7 cellular contexts compared by ENCODE assay signal in genomic region chr2:101625814-101626213, GRCh38.
DNase-seq lines count a peak whose midpoint lies in the region; ATAC-seq and TF ChIP-seq lines count a peak whose summit lies in the region.
"Not testable (repeated sequence)": the region's sequence is repeated elsewhere in the genome, so short reads cannot be mapped to it uniquely, and the experiment has no call there.

No MANE protein-coding gene starts in this region.

- not testable (repeated sequence) for H3K27me3 ChIP-seq in CD4-positive, CD25-positive, alpha-beta regulatory T cell (ENCODE audit: control insufficient read depth, insufficient read depth, low read length); IMR-90 (ENCODE audit: control insufficient read depth, insufficient read depth, low read length); naive thymus-derived CD4-positive, alpha-beta T cell (ENCODE audit: control insufficient read depth in 2 of 2, insufficient read depth in 2 of 2, low read length in 2 of 2)

- TF ChIP-seq RAD21 in IMR-90 (IDR thresholded peaks at IDR 0.05; ENCODE audit: low read length), result not testable (repeated sequence)

- not testable (repeated sequence) for H3K9me3 Mint-ChIP-seq in CD4-positive, CD25-positive, alpha-beta regulatory T cell; activated naive CD8-positive, alpha-beta T cell treated with anti-CD3 and anti-CD28 coated beads, Interleukin-2, amount 50 U/mL, for 24 hours; dendritic cell treated with granulocyte-macrophage colony-stimulating factor and Interleukin-4, amounts not matched to agents 40 ng/mL and 50 ng/mL, for 4 days; naive thymus-derived CD4-positive, alpha-beta T cell; stimulated activated memory B cell treated with anti-CD40 and anti-IgM and Interleukin-4, amounts not matched to agents 10 μg/mL and 1 μg/mL and 100 μg/mL, for 72 hours

- not testable (repeated sequence) for H3K4me2 ChIP-seq in IMR-90 (ENCODE audit: low read depth, low read length)

- intact Hi-C loops in IMR-90 (cut with micrococcal nuclease); naive thymus-derived CD4-positive, alpha-beta T cell (cut with micrococcal nuclease): not testable (repeated sequence)
- intact Hi-C loops in dendritic cell treated with granulocyte-macrophage colony-stimulating factor and Interleukin-4, amounts not matched to agents 40 ng/mL and 50 ng/mL, for 4 days (cut with micrococcal nuclease), result loop anchor here (10.0 kb wide), 1 partner anchor 161 kb away; no protein-coding TSS in a partner anchor

- H2AK5ac ChIP-seq in IMR-90 (ENCODE audit: low read depth, low read length), result not testable (repeated sequence)

- not testable (repeated sequence) for H4K91ac ChIP-seq in IMR-90 (ENCODE audit: insufficient read depth, low read depth, low read length)

- DNase-seq in CD4-positive, CD25-positive, alpha-beta regulatory T cell; IMR-90; T-helper 17 cell; activated naive CD8-positive, alpha-beta T cell treated with anti-CD3 and anti-CD28 coated beads, Interleukin-2, amount 50 U/mL, for 24 hours; naive thymus-derived CD4-positive, alpha-beta T cell: not testable (repeated sequence)

- not testable (repeated sequence) for H4K5ac ChIP-seq in IMR-90 (ENCODE audit: low read depth, low read length)

- H3K4me3 Mint-ChIP-seq in CD4-positive, CD25-positive, alpha-beta regulatory T cell, result peak overlapping the region in 1 of 4 donors; percentile 70
- not testable (repeated sequence) for H3K4me3 Mint-ChIP-seq in T-helper 17 cell; activated naive CD8-positive, alpha-beta T cell treated with anti-CD3 and anti-CD28 coated beads, Interleukin-2, amount 50 U/mL, for 24 hours; dendritic cell treated with granulocyte-macrophage colony-stimulating factor and Interleukin-4, amounts not matched to agents 40 ng/mL and 50 ng/mL, for 4 days; naive thymus-derived CD4-positive, alpha-beta T cell
- peak overlapping the region; percentile 60 for H3K4me3 Mint-ChIP-seq in stimulated activated memory B cell treated with anti-CD40 and anti-IgM and Interleukin-4, amounts not matched to agents 10 μg/mL and 1 μg/mL and 100 μg/mL, for 72 hours

- not testable (repeated sequence) for H2AK9ac ChIP-seq in IMR-90 (replicated peaks; ENCODE audit: low read depth, low read length, poor library complexity)

- H4K8ac ChIP-seq in IMR-90 (ENCODE audit: low read depth in 2 of 2, low read length in 2 of 2), result not testable (repeated sequence)

- H3K27ac ChIP-seq in CD4-positive, CD25-positive, alpha-beta regulatory T cell (ENCODE audit: insufficient read depth, low read length, poor library complexity, severe bottlenecking); IMR-90 (ENCODE audit: insufficient read depth, low read length); naive thymus-derived CD4-positive, alpha-beta T cell (ENCODE audit: low read depth, low read length): not testable (repeated sequence)

- H3K18ac ChIP-seq in IMR-90 (ENCODE audit: low read depth, low read length), result peak overlapping the region; percentile 93; the same call in 1 of the 2 replicates

- H3K14ac ChIP-seq in IMR-90 (replicated peaks; ENCODE audit: low read depth, low read length), result not testable (repeated sequence)

- BruUV-seq in IMR-90 (replicated peaks; lab: Mats Ljungman, UMichigan), result not testable (repeated sequence)

- H3K27me3 Mint-ChIP-seq in CD4-positive, CD25-positive, alpha-beta regulatory T cell; T-helper 17 cell; activated naive CD8-positive, alpha-beta T cell treated with anti-CD3 and anti-CD28 coated beads, Interleukin-2, amount 50 U/mL, for 24 hours; naive thymus-derived CD4-positive, alpha-beta T cell; stimulated activated memory B cell treated with anti-CD40 and anti-IgM and Interleukin-4, amounts not matched to agents 10 μg/mL and 1 μg/mL and 100 μg/mL, for 72 hours: not testable (repeated sequence)
- peaks cover 67% of the 10 kb centered on the region for H3K27me3 Mint-ChIP-seq in dendritic cell treated with granulocyte-macrophage colony-stimulating factor and Interleukin-4, amounts not matched to agents 40 ng/mL and 50 ng/mL, for 4 days

- not testable (repeated sequence) for H3K36me3 Mint-ChIP-seq in CD4-positive, CD25-positive, alpha-beta regulatory T cell; T-helper 17 cell (ENCODE audit: low read depth); activated naive CD8-positive, alpha-beta T cell treated with anti-CD3 and anti-CD28 coated beads, Interleukin-2, amount 50 U/mL, for 24 hours (ENCODE audit: low read depth); dendritic cell treated with granulocyte-macrophage colony-stimulating factor and Interleukin-4, amounts not matched to agents 40 ng/mL and 50 ng/mL, for 4 days (ENCODE audit: low read depth); naive thymus-derived CD4-positive, alpha-beta T cell; stimulated activated memory B cell treated with anti-CD40 and anti-IgM and Interleukin-4, amounts not matched to agents 10 μg/mL and 1 μg/mL and 100 μg/mL, for 72 hours

- TF ChIP-seq CTCF in IMR-90 (conservative IDR thresholded peaks at IDR 0.05; ENCODE audit: low read depth, low read length), result not testable (repeated sequence)

- H3K56ac ChIP-seq in IMR-90 (ENCODE audit: extremely low read depth, insufficient read depth, low read length), result not testable (repeated sequence)

- not testable (repeated sequence) for H3K23ac ChIP-seq in IMR-90 (ENCODE audit: low read depth, low read length)

- H3K36me3 ChIP-seq in CD4-positive, CD25-positive, alpha-beta regulatory T cell (ENCODE audit: control insufficient read depth, insufficient read depth, low read length); IMR-90 (ENCODE audit: control insufficient read depth, insufficient read depth, low read length); naive thymus-derived CD4-positive, alpha-beta T cell (ENCODE audit: control insufficient read depth in 2 of 3, insufficient read depth in 3 of 3, low read length in 3 of 3): not testable (repeated sequence)

- H3K9me3 ChIP-seq in CD4-positive, CD25-positive, alpha-beta regulatory T cell (ENCODE audit: control insufficient read depth in 2 of 2, low read length in 2 of 2); IMR-90 (ENCODE audit: control insufficient read depth, insufficient read depth, low read length); T-helper 17 cell (ENCODE audit: control insufficient read depth, low read length, poor library complexity, severe bottlenecking); naive thymus-derived CD4-positive, alpha-beta T cell (ENCODE audit: control insufficient read depth in 2 of 3, low read length in 3 of 3): not testable (repeated sequence)

- H2BK5ac ChIP-seq in IMR-90 (ENCODE audit: low read depth, low read length, poor library complexity, severe bottlenecking), result not testable (repeated sequence)

- not testable (repeated sequence) for TF ChIP-seq POLR2A in IMR-90 (IDR thresholded peaks at IDR 0.05; ENCODE audit: low read depth, low read length)

- not testable (repeated sequence) for H2AFZ ChIP-seq in IMR-90 (replicated peaks; ENCODE audit: low read length, poor library complexity)

- ATAC-seq in CD4-positive, CD25-positive, alpha-beta regulatory T cell (ENCODE audit: low read depth in 2 of 2); IMR-90 (ENCODE audit: low read depth); T-helper 17 cell; activated naive CD8-positive, alpha-beta T cell treated with anti-CD3 and anti-CD28 coated beads, Interleukin-2, amount 50 U/mL, for 24 hours; naive thymus-derived CD4-positive, alpha-beta T cell; stimulated activated memory B cell treated with anti-CD40 and anti-IgM and Interleukin-4, amounts not matched to agents 10 μg/mL and 1 μg/mL and 100 μg/mL, for 72 hours: not testable (repeated sequence)

- H4K20me1 ChIP-seq in IMR-90 (ENCODE audit: insufficient read depth, low read length), result not testable (repeated sequence)

- H2BK120ac ChIP-seq in IMR-90 (ENCODE audit: low read depth, low read length), result not testable (repeated sequence)

- peaks cover 13% of the 10 kb centered on the region for H3K4me1 ChIP-seq in CD4-positive, CD25-positive, alpha-beta regulatory T cell (ENCODE audit: control insufficient read depth, insufficient read depth, low read length, poor library complexity, severe bottlenecking)
- not testable (repeated sequence) for H3K4me1 ChIP-seq in IMR-90 (ENCODE audit: control insufficient read depth, insufficient read depth, low read length)
- peaks cover 5 to 15% of the 10 kb centered on the region in 2 donors for H3K4me1 ChIP-seq in naive thymus-derived CD4-positive, alpha-beta T cell (ENCODE audit: control insufficient read depth in 2 of 2, insufficient read depth in 2 of 2, low read length in 2 of 2)

- CTCF ChIA-PET in IMR-90 (lab: Yijun Ruan, JAX); naive thymus-derived CD4-positive, alpha-beta T cell (lab: Charles Lee): not testable (repeated sequence)

- H3K9me1 ChIP-seq in IMR-90 (ENCODE audit: insufficient read depth, low read length), result not testable (repeated sequence)

- peaks cover 0 to 35% (median 19%) of the 10 kb centered on the region in 4 donors for H3K4me1 Mint-ChIP-seq in CD4-positive, CD25-positive, alpha-beta regulatory T cell
- H3K4me1 Mint-ChIP-seq in T-helper 17 cell, result peaks cover 19% of the 10 kb centered on the region
- H3K4me1 Mint-ChIP-seq in activated naive CD8-positive, alpha-beta T cell treated with anti-CD3 and anti-CD28 coated beads, Interleukin-2, amount 50 U/mL, for 24 hours, result peaks cover 37% of the 10 kb centered on the region
- H3K4me1 Mint-ChIP-seq in dendritic cell treated with granulocyte-macrophage colony-stimulating factor and Interleukin-4, amounts not matched to agents 40 ng/mL and 50 ng/mL, for 4 days (ENCODE audit: low read depth), result peaks cover 63% of the 10 kb centered on the region
- peaks cover 18 to 33% (median 29%) of the 10 kb centered on the region in 7 donors for H3K4me1 Mint-ChIP-seq in naive thymus-derived CD4-positive, alpha-beta T cell
- H3K4me1 Mint-ChIP-seq in stimulated activated memory B cell treated with anti-CD40 and anti-IgM and Interleukin-4, amounts not matched to agents 10 μg/mL and 1 μg/mL and 100 μg/mL, for 72 hours, result peaks cover 57% of the 10 kb centered on the region

- H3K4ac ChIP-seq in IMR-90 (ENCODE audit: low read depth, low read length), result not testable (repeated sequence)

- H3K27ac Mint-ChIP-seq in CD4-positive, CD25-positive, alpha-beta regulatory T cell, result peak overlapping the region in 2 of 3 donors; percentile 12 to 88
- peak overlapping the region; percentile 79 for H3K27ac Mint-ChIP-seq in T-helper 17 cell
- peak overlapping the region; percentile 21 for H3K27ac Mint-ChIP-seq in activated naive CD8-positive, alpha-beta T cell treated with anti-CD3 and anti-CD28 coated beads, Interleukin-2, amount 50 U/mL, for 24 hours
- H3K27ac Mint-ChIP-seq in dendritic cell treated with granulocyte-macrophage colony-stimulating factor and Interleukin-4, amounts not matched to agents 40 ng/mL and 50 ng/mL, for 4 days, result peak overlapping the region; percentile 36
- H3K27ac Mint-ChIP-seq in naive thymus-derived CD4-positive, alpha-beta T cell, result peak overlapping the region in 8 of 9 donors; percentile 10 to 62 (median 36)
- peak overlapping the region; percentile 99 for H3K27ac Mint-ChIP-seq in stimulated activated memory B cell treated with anti-CD40 and anti-IgM and Interleukin-4, amounts not matched to agents 10 μg/mL and 1 μg/mL and 100 μg/mL, for 72 hours

- not testable (repeated sequence) for H3K4me3 ChIP-seq in CD4-positive, CD25-positive, alpha-beta regulatory T cell (ENCODE audit: low read depth, low read length); IMR-90 (ENCODE audit: insufficient read depth, low read depth, low read length); naive thymus-derived CD4-positive, alpha-beta T cell (ENCODE audit: low read length)

- H3K9ac ChIP-seq in IMR-90 (ENCODE audit: low read depth, low read length), result not testable (repeated sequence)

- H3K79me1 ChIP-seq in IMR-90 (ENCODE audit: low read depth in 1 of 2, low read length in 2 of 2), result not testable (repeated sequence)

- 88% methylated on average over 3 of the region's 8 CpGs; no CpG with 5 or more reads in 1 of the 2 experiments for WGBS in IMR-90 (ENCODE audit: extremely low coverage in 2 of 2, insufficient read length in 1 of 2), 2 experiments

- not testable (repeated sequence) for H2BK15ac ChIP-seq in IMR-90 (ENCODE audit: low read depth, low read length)

- H2BK20ac ChIP-seq in IMR-90 (ENCODE audit: low read depth, low read length), result not testable (repeated sequence)

- dilution Hi-C loops in IMR-90 (cut with HindIII; ENCODE audit: low sequenced_read_pairs, unreplicated experiment), result not testable (repeated sequence)

- POLR2A ChIA-PET in IMR-90 (lab: Charles Lee; ENCODE audit: unreplicated experiment); naive thymus-derived CD4-positive, alpha-beta T cell (lab: Charles Lee): not testable (repeated sequence)

- in situ Hi-C loops in IMR-90 (cut with MboI; ENCODE audit: low sequenced_read_pairs), result not testable (repeated sequence)

Comparison
In these comparisons a context has a peak if more than half of its experiments do, and no peak if none do; other contexts are left out.
1. H3K27ac Mint-ChIP-seq: peak in every context shown above with its lines; median percentile 99 in stimulated activated memory B cell treated with anti-CD40 and anti-IgM and Interleukin-4, amounts not matched to agents 10 μg/mL and 1 μg/mL and 100 μg/mL, for 72 hours; 79 in T-helper 17 cell; 50 in CD4-positive, CD25-positive, alpha-beta regulatory T cell; 36 in naive thymus-derived CD4-positive, alpha-beta T cell; 36 in dendritic cell treated with granulocyte-macrophage colony-stimulating factor and Interleukin-4, amounts not matched to agents 40 ng/mL and 50 ng/mL, for 4 days; 21 in activated naive CD8-positive, alpha-beta T cell treated with anti-CD3 and anti-CD28 coated beads, Interleukin-2, amount 50 U/mL, for 24 hours.